ENCODE assay signal across 21 cellular contexts in genomic region chr11:58178444-58178843, GRCh38. TPM values are rescaled to one million over a fixed set of nuclear protein-coding genes. Genes with fewer than 3 reads are reported as not detected.
DNase-seq lines count a peak whose midpoint lies in the region; ATAC-seq, FAIRE-seq and TF ChIP-seq lines count a peak whose summit lies in the region.
"Had no signal": no experiment of that assay in that cellular context is flagged by ENCODE, and none has a peak within 500 bp of the region (broad histone marks: within the 10 kb centered on the region; RNA-seq: fewer than 3 reads in every experiment).

No MANE protein-coding gene starts in this region.

- in situ Hi-C loops in K562 (cut with MboI): no loop called here

- TF ChIP-seq CTCF in Caco-2 (IDR thresholded peaks at IDR 0.05; ENCODE audit: insufficient read depth in 1 of 2, low read depth in 1 of 2, low read length in 1 of 2, severe bottlenecking in 1 of 2, unreplicated experiment in 1 of 2) (no peak), K562 (IDR thresholded peaks at IDR 0.05 in 2 of 3, conservative IDR thresholded peaks at IDR 0.05 in 1 of 3; ENCODE audit: insufficient read depth in 2 of 3, low read depth in 1 of 3, low read length in 3 of 3) (no peak)

- BruUV-seq in Caco-2 (replicated peaks; lab: Mats Ljungman, UMichigan): no TSS peak
- BruUV-seq in K562 (replicated peaks; lab: Mats Ljungman, UMichigan): no TSS peak

- H3K4me1 Mint-ChIP-seq in Caco-2 (ENCODE audit: low read depth, unreplicated experiment): no peaks in the 10 kb centered on the region
- H3K4me1 Mint-ChIP-seq in activated T-cell treated with anti-CD3 and anti-CD28 coated beads, Interleukin-2, amount 50 U/mL, for 72 hours (ENCODE audit: low read depth): no peaks in the 10 kb centered on the region
- H3K4me1 Mint-ChIP-seq: CD14-positive monocyte; CD8-positive, alpha-beta memory T cell had no signal

- TF ChIP-seq RAD21 in K562 (CRISPR knock-in tag; conservative IDR thresholded peaks at IDR 0.05 in 1 of 2, IDR thresholded peaks at IDR 0.05 in 1 of 2): no peak

- ATAC-seq in K562 (no peak), left colon (peak; percentile 92)
- no peak for ATAC-seq in activated T-cell treated with anti-CD3 and anti-CD28 coated beads, Interleukin-2, amount 50 U/mL, for 72 hours (replicated peaks in 1 of 2)
- ATAC-seq: A549, GM12878 had no signal

- H3K27ac ChIP-seq in K562 (ENCODE audit: extremely low read depth, low read depth, low read length): no peak overlapping the region
- H3K27ac ChIP-seq: A549; BLaER1 treated with 17β-estradiol and CSF1 and Interleukin-3, amounts not matched to agents 10 nM and 100 nM had no signal

- peak overlapping the region; percentile 17 for H3K27ac Mint-ChIP-seq in Caco-2 (ENCODE audit: unreplicated experiment)
- no peak overlapping the region for H3K27ac Mint-ChIP-seq in activated T-cell treated with anti-CD3 and anti-CD28 coated beads, Interleukin-2, amount 50 U/mL, for 72 hours
- H3K27ac Mint-ChIP-seq: CD14-positive monocyte; CD4-positive, alpha-beta T cell; CD8-positive, alpha-beta memory T cell had no signal

- H3K36me3 Mint-ChIP-seq in Caco-2 (ENCODE audit: insufficient read depth, unreplicated experiment): no peaks in the 10 kb centered on the region
- no peaks in the 10 kb centered on the region for H3K36me3 Mint-ChIP-seq in activated T-cell treated with anti-CD3 and anti-CD28 coated beads, Interleukin-2, amount 50 U/mL, for 72 hours (ENCODE audit: insufficient read depth in 2 of 2)
- H3K36me3 Mint-ChIP-seq: CD14-positive monocyte; CD8-positive, alpha-beta memory T cell had no signal

- H3K4me1 ChIP-seq in Caco-2 (no peaks in the 10 kb centered on the region), K562 (replicated peaks in 1 of 2; ENCODE audit: control insufficient read depth in 2 of 2, insufficient read depth in 2 of 2, low read length in 2 of 2) (no peaks in the 10 kb centered on the region)
- H3K4me1 ChIP-seq: A549; BE2C; BLaER1 treated with 17β-estradiol and CSF1 and Interleukin-3, amounts not matched to agents 10 nM and 100 nM had no signal

- H4K20me1 ChIP-seq in K562 (replicated peaks; ENCODE audit: control insufficient read depth, insufficient read depth, low read length): no peaks in the 10 kb centered on the region
- H4K20me1 ChIP-seq: BLaER1 treated with 17β-estradiol and CSF1 and Interleukin-3, amounts not matched to agents 10 nM and 100 nM had no signal

- TF ChIP-seq POLR2A in K562 (conservative IDR thresholded peaks at IDR 0.05): no peak

- H3K4me3 ChIP-seq in Caco-2 (ENCODE audit: low read depth, low read length) (no peak overlapping the region), K562 (no peak overlapping the region)
- H3K4me3 ChIP-seq: A549; BLaER1 treated with 17β-estradiol and CSF1 and Interleukin-3, amounts not matched to agents 10 nM and 100 nM; GM12878 had no signal

- WGBS in K562 (ENCODE audit: insufficient coverage, low coverage, missing lambda C conversion rate): 2% methylated on average over 6 of the region's 6 CpGs

- CTCF ChIA-PET in Caco-2 (lab: Charles Lee): no interaction called here
- CTCF ChIA-PET in K562 (lab: Yijun Ruan, JAX; ENCODE audit: low intra/inter-chr PET ratio): no interaction called here

- H3K27me3 Mint-ChIP-seq in Caco-2 (ENCODE audit: insufficient read depth, unreplicated experiment): no peaks in the 10 kb centered on the region
- peaks cover 28% of the 10 kb centered on the region for H3K27me3 Mint-ChIP-seq in activated T-cell treated with anti-CD3 and anti-CD28 coated beads, Interleukin-2, amount 50 U/mL, for 72 hours (ENCODE audit: low read depth)

- TF ChIP-seq EP300 in K562 (IDR thresholded peaks at IDR 0.05; ENCODE audit: low read length): no peak

- no peak for DNase-seq in Caco-2
- DNase-seq in K562 (ENCODE audit: extremely low read depth in 1 of 4, low spot score in 3 of 4): no peak
- no peak for DNase-seq in left colon
- no peak for DNase-seq in activated T-cell treated with anti-CD3 and anti-CD28 coated beads, Interleukin-2, amount 50 U/mL, for 72 hours
- DNase-seq in DMS153 treated with DMSO at 0.1 percent for 48 hours (lab: John Stamatoyannopoulos, UW; ENCODE audit: unreplicated experiment): no peak
- DNase-seq in H4 (ENCODE audit: low spot score): no peak
- DNase-seq: 8988T; ACHN; AML-193; BE2C; Calu3; CD4-positive, alpha-beta T cell; CD8-positive, alpha-beta memory T cell; DND-41; GOT3; H7; HCEC 1CT had no signal

- H3K79me2 ChIP-seq in K562 (ENCODE audit: control insufficient read depth, insufficient read depth, low read length): no peaks in the 10 kb centered on the region

- POLR2A ChIA-PET in Caco-2 (lab: Charles Lee): no interaction called here
- POLR2A ChIA-PET in K562 (lab: Yijun Ruan, JAX): no interaction called here

- H2AFZ ChIP-seq in K562 (ENCODE audit: low read depth, low read length): no peak overlapping the region

- no peaks in the 10 kb centered on the region for H3K27me3 ChIP-seq in Caco-2 (replicated peaks; ENCODE audit: control insufficient read depth, insufficient read depth, low read length)
- H3K27me3 ChIP-seq in K562 (ENCODE audit: control insufficient read depth in 2 of 2, insufficient read depth in 2 of 2, low read length in 2 of 2): no peaks in the 10 kb centered on the region
- H3K27me3 ChIP-seq: BE2C; BLaER1 treated with 17β-estradiol and CSF1 and Interleukin-3, amounts not matched to agents 10 nM and 100 nM had no signal

- peak; percentile 60 for FAIRE-seq in K562 (lab: Jason Lieb, UNC)
- FAIRE-seq: A549, GM12878 had no signal

- no peak overlapping the region for H3K4me3 Mint-ChIP-seq in Caco-2 (ENCODE audit: unreplicated experiment)
- H3K4me3 Mint-ChIP-seq in activated T-cell treated with anti-CD3 and anti-CD28 coated beads, Interleukin-2, amount 50 U/mL, for 72 hours: no peak overlapping the region
- H3K4me3 Mint-ChIP-seq: CD14-positive monocyte; CD4-positive, alpha-beta T cell; CD8-positive, alpha-beta memory T cell had no signal

- no peaks in the 10 kb centered on the region for H3K9me1 ChIP-seq in K562 (ENCODE audit: control insufficient read depth, insufficient read depth, low read length)

- H3K9ac ChIP-seq in K562 (ENCODE audit: insufficient read depth in 1 of 2, low read depth in 2 of 2, low read length in 2 of 2): no peak overlapping the region
- H3K9ac ChIP-seq: BLaER1 treated with 17β-estradiol and CSF1 and Interleukin-3, amounts not matched to agents 10 nM and 100 nM had no signal

- H3K9me3 Mint-ChIP-seq in Caco-2 (ENCODE audit: unreplicated experiment): peaks cover 10% of the 10 kb centered on the region
- no peaks in the 10 kb centered on the region for H3K9me3 Mint-ChIP-seq in activated T-cell treated with anti-CD3 and anti-CD28 coated beads, Interleukin-2, amount 50 U/mL, for 72 hours
- H3K9me3 Mint-ChIP-seq: CD4-positive, alpha-beta T cell; CD8-positive, alpha-beta memory T cell had no signal

- intact Hi-C loops in Caco-2 (cut with micrococcal nuclease; ENCODE audit: unreplicated experiment) (no loop called here), K562 (cut with micrococcal nuclease) (no loop called here), left colon (cut with DNase I, micrococcal nuclease) (no loop called here)

- H3K9me3 ChIP-seq in Caco-2 (no peaks in the 10 kb centered on the region), K562 (replicated peaks; ENCODE audit: control insufficient read depth, insufficient read depth, low read depth, low read length) (no peaks in the 10 kb centered on the region)
- H3K9me3 ChIP-seq: A549; BE2C; BLaER1 treated with 17β-estradiol and CSF1 and Interleukin-3, amounts not matched to agents 10 nM and 100 nM had no signal

- no peak overlapping the region for H3K4me2 ChIP-seq in K562 (ENCODE audit: insufficient read depth, low read length)
- H3K4me2 ChIP-seq: A549; BLaER1 treated with 17β-estradiol and CSF1 and Interleukin-3, amounts not matched to agents 10 nM and 100 nM had no signal

- H3K36me3 ChIP-seq in Caco-2 (ENCODE audit: control insufficient read depth, insufficient read depth, low read length) (no peaks in the 10 kb centered on the region), K562 (ENCODE audit: control insufficient read depth, insufficient read depth, low read length) (no peaks in the 10 kb centered on the region)
- H3K36me3 ChIP-seq: BE2C; BLaER1 treated with 17β-estradiol and CSF1 and Interleukin-3, amounts not matched to agents 10 nM and 100 nM had no signal

RNA-seq across cellular contexts. Expression of gene OR9Q2, which starts 10.4 kb away (rescaled TPM):
- not detected in 2 replicates for total RNA-seq in Caco-2 (2022)
- not detected in 2 replicates for total RNA-seq in K562 (2011; cell fraction: chromatin; rRNA removed; ENCODE audit: low replicate concordance)
- total RNA-seq in K562 (2011; cell fraction: nucleolus; rRNA removed): not detected in 2 replicates
- not detected in 2 replicates for total RNA-seq in K562 (2011; cell fraction: nucleoplasm; rRNA removed)
- total RNA-seq in K562 (2014; rRNA removed): not detected in 2 replicates
- not detected in 2 replicates for total RNA-seq in K562 (2014; rRNA removed; fragmentation: Illumina TruSeq; extraction: Trizol)
- not detected in 2 replicates for total RNA-seq in K562 (2015; rRNA removed; fragmentation: Illumina TruSeq; extraction: Trizol)
- not detected in 2 replicates for total RNA-seq in K562 (2021)
- not detected in 2 replicates for polyA plus RNA-seq in K562 (2011; rRNA removed)
- polyA plus RNA-seq in K562 (2011; cell fraction: cytosol; rRNA removed): not detected in 2 replicates
- not detected in 2 replicates for polyA plus RNA-seq in K562 (2011; cell fraction: nucleus; rRNA removed)
- polyA plus RNA-seq in K562 (2012): not detected in 2 replicates
- not detected in 2 replicates for polyA plus RNA-seq in K562 (2014; fragmentation: Illumina TruSeq; extraction: Trizol)
- not detected for polyA plus RNA-seq in K562 (2014; fragmentation: Nextera tagmentation; extraction: Ambion mirVana)
- polyA plus RNA-seq in K562 (2014; rRNA removed): not detected in 2 replicates
- polyA minus RNA-seq in K562 (2011; rRNA and poly(A)+ RNA removed): not detected in 2 replicates
- polyA minus RNA-seq in K562 (2011; cell fraction: cytosol; rRNA and poly(A)+ RNA removed): not detected in 2 replicates
- not detected in 2 replicates for polyA minus RNA-seq in K562 (2011; cell fraction: nucleus; rRNA and poly(A)+ RNA removed)
- not detected for total RNA-seq in left colon
- total RNA-seq in activated T-cell treated with anti-CD3 and anti-CD28 coated beads, Interleukin-2, amount 50 U/mL, for 72 hours: not detected
- total RNA-seq in H4 (2014; rRNA removed; shearing (Covaris generic)): not detected in 2 replicates
- total RNA-seq: Calu3; CD4-positive, alpha-beta T cell; CD8-positive, alpha-beta memory T cell; GM12878; H7 had no signal
- polyA plus RNA-seq: A549; CD14-positive monocyte; CD8-positive, alpha-beta memory T cell had no signal

RNA-seq across cellular contexts. Expression of gene OR1S2, which starts 25.5 kb away (rescaled TPM):
- total RNA-seq in Caco-2 (2022): not detected in 2 replicates
- total RNA-seq in K562 (2011; cell fraction: chromatin; rRNA removed; ENCODE audit: low replicate concordance): not detected in 2 replicates
- total RNA-seq in K562 (2011; cell fraction: nucleolus; rRNA removed): not detected in 2 replicates
- total RNA-seq in K562 (2011; cell fraction: nucleoplasm; rRNA removed): not detected in 2 replicates
- not detected in 2 replicates for total RNA-seq in K562 (2014; rRNA removed)
- not detected in 2 replicates for total RNA-seq in K562 (2014; rRNA removed; fragmentation: Illumina TruSeq; extraction: Trizol)
- not detected in 2 replicates for total RNA-seq in K562 (2015; rRNA removed; fragmentation: Illumina TruSeq; extraction: Trizol)
- not detected in 2 replicates for total RNA-seq in K562 (2021)
- polyA plus RNA-seq in K562 (2011; rRNA removed): not detected in 2 replicates
- not detected in 2 replicates for polyA plus RNA-seq in K562 (2011; cell fraction: cytosol; rRNA removed)
- not detected in 2 replicates for polyA plus RNA-seq in K562 (2011; cell fraction: nucleus; rRNA removed)
- not detected in 2 replicates for polyA plus RNA-seq in K562 (2012)
- not detected in 2 replicates for polyA plus RNA-seq in K562 (2014; fragmentation: Illumina TruSeq; extraction: Trizol)
- not detected for polyA plus RNA-seq in K562 (2014; fragmentation: Nextera tagmentation; extraction: Ambion mirVana)
- not detected in 2 replicates for polyA plus RNA-seq in K562 (2014; rRNA removed)
- polyA minus RNA-seq in K562 (2011; rRNA and poly(A)+ RNA removed): not detected in 2 replicates
- not detected in 2 replicates for polyA minus RNA-seq in K562 (2011; cell fraction: cytosol; rRNA and poly(A)+ RNA removed)
- polyA minus RNA-seq in K562 (2011; cell fraction: nucleus; rRNA and poly(A)+ RNA removed): not detected in 2 replicates
- not detected for total RNA-seq in left colon
- total RNA-seq in activated T-cell treated with anti-CD3 and anti-CD28 coated beads, Interleukin-2, amount 50 U/mL, for 72 hours: not detected
- not detected in 2 replicates for total RNA-seq in H4 (2014; rRNA removed; shearing (Covaris generic))
- total RNA-seq: Calu3; CD4-positive, alpha-beta T cell; CD8-positive, alpha-beta memory T cell; GM12878; H7 had no signal
- polyA plus RNA-seq: A549; CD14-positive monocyte; CD8-positive, alpha-beta memory T cell; GM12878 had no signal

RNA-seq across cellular contexts. Expression of gene OR1S1, which starts 34.1 kb away (rescaled TPM):
- not detected in 2 replicates for total RNA-seq in Caco-2 (2022)
- not detected in 2 replicates for total RNA-seq in K562 (2011; cell fraction: chromatin; rRNA removed; ENCODE audit: low replicate concordance)
- not detected in 2 replicates for total RNA-seq in K562 (2011; cell fraction: nucleolus; rRNA removed)
- not detected in 2 replicates for total RNA-seq in K562 (2011; cell fraction: nucleoplasm; rRNA removed)
- not detected in 2 replicates for total RNA-seq in K562 (2014; rRNA removed)
- total RNA-seq in K562 (2014; rRNA removed; fragmentation: Illumina TruSeq; extraction: Trizol): not detected in 2 replicates
- not detected in 2 replicates for total RNA-seq in K562 (2015; rRNA removed; fragmentation: Illumina TruSeq; extraction: Trizol)
- not detected in 2 replicates for total RNA-seq in K562 (2021)
- polyA plus RNA-seq in K562 (2011; rRNA removed): not detected in 2 replicates
- polyA plus RNA-seq in K562 (2011; cell fraction: cytosol; rRNA removed): not detected in 2 replicates
- not detected in 2 replicates for polyA plus RNA-seq in K562 (2011; cell fraction: nucleus; rRNA removed)
- polyA plus RNA-seq in K562 (2012): not detected in 2 replicates
- polyA plus RNA-seq in K562 (2014; fragmentation: Illumina TruSeq; extraction: Trizol): not detected in 2 replicates
- not detected for polyA plus RNA-seq in K562 (2014; fragmentation: Nextera tagmentation; extraction: Ambion mirVana)
- not detected in 2 replicates for polyA plus RNA-seq in K562 (2014; rRNA removed)
- not detected in 2 replicates for polyA minus RNA-seq in K562 (2011; rRNA and poly(A)+ RNA removed)
- polyA minus RNA-seq in K562 (2011; cell fraction: cytosol; rRNA and poly(A)+ RNA removed): not detected in 2 replicates
- polyA minus RNA-seq in K562 (2011; cell fraction: nucleus; rRNA and poly(A)+ RNA removed): not detected in 2 replicates
- total RNA-seq in left colon: not detected
- total RNA-seq in activated T-cell treated with anti-CD3 and anti-CD28 coated beads, Interleukin-2, amount 50 U/mL, for 72 hours: not detected
- not detected in 2 replicates for total RNA-seq in H4 (2014; rRNA removed; shearing (Covaris generic))
- total RNA-seq: Calu3; CD4-positive, alpha-beta T cell; CD8-positive, alpha-beta memory T cell; GM12878; H7 had no signal
- polyA plus RNA-seq: A549; CD14-positive monocyte; CD8-positive, alpha-beta memory T cell; GM12878 had no signal

RNA-seq across cellular contexts. Expression of gene OR10Q1, which starts 50.3 kb away (rescaled TPM):
- total RNA-seq in Caco-2 (2022) (not detected in 2 replicates), K562 (2014; rRNA removed) (not detected in 2 replicates), K562 (2014; rRNA removed; fragmentation: Illumina TruSeq; extraction: Trizol) (not detected in 2 replicates), K562 (2015; rRNA removed; fragmentation: Illumina TruSeq; extraction: Trizol) (not detected in 2 replicates), K562 (2021) (not detected in 2 replicates), left colon (under 1 TPM in 1 of 2 donors, not detected in 1; 0.27 TPM)
- not detected in 2 replicates for total RNA-seq in K562 (2011; cell fraction: chromatin; rRNA removed; ENCODE audit: low replicate concordance)
- not detected in 2 replicates for total RNA-seq in K562 (2011; cell fraction: nucleolus; rRNA removed)
- total RNA-seq in K562 (2011; cell fraction: nucleoplasm; rRNA removed): not detected in 2 replicates
- polyA plus RNA-seq in K562 (2011; rRNA removed) (not detected in 2 replicates), K562 (2014; fragmentation: Illumina TruSeq; extraction: Trizol) (not detected in 2 replicates), K562 (2014; fragmentation: Nextera tagmentation; extraction: Ambion mirVana) (not detected), K562 (2014; rRNA removed) (not detected in 2 replicates)
- not detected in 2 replicates for polyA plus RNA-seq in K562 (2011; cell fraction: cytosol; rRNA removed)
- polyA plus RNA-seq in K562 (2011; cell fraction: nucleus; rRNA removed): not detected in 2 replicates
- polyA plus RNA-seq in K562 (2012): not detected in 2 replicates
- not detected in 2 replicates for polyA minus RNA-seq in K562 (2011; rRNA and poly(A)+ RNA removed)
- not detected in 2 replicates for polyA minus RNA-seq in K562 (2011; cell fraction: cytosol; rRNA and poly(A)+ RNA removed)
- polyA minus RNA-seq in K562 (2011; cell fraction: nucleus; rRNA and poly(A)+ RNA removed): not detected in 2 replicates
- not detected for total RNA-seq in activated T-cell treated with anti-CD3 and anti-CD28 coated beads, Interleukin-2, amount 50 U/mL, for 72 hours
- not detected in 2 replicates for total RNA-seq in H4 (2014; rRNA removed; shearing (Covaris generic))
- total RNA-seq: Calu3; CD4-positive, alpha-beta T cell; CD8-positive, alpha-beta memory T cell; GM12878; H7 had no signal
- polyA plus RNA-seq: A549; CD14-positive monocyte; CD8-positive, alpha-beta memory T cell; GM12878 had no signal

RNA-seq across cellular contexts. Expression of gene OR9I1, which starts 53.1 kb away (rescaled TPM):
- not detected in 2 replicates for total RNA-seq in Caco-2 (2022)
- total RNA-seq in K562 (2011; cell fraction: chromatin; rRNA removed; ENCODE audit: low replicate concordance): not detected in 2 replicates
- not detected in 2 replicates for total RNA-seq in K562 (2011; cell fraction: nucleolus; rRNA removed)
- not detected in 2 replicates for total RNA-seq in K562 (2011; cell fraction: nucleoplasm; rRNA removed)
- not detected in 2 replicates for total RNA-seq in K562 (2014; rRNA removed)
- not detected in 2 replicates for total RNA-seq in K562 (2014; rRNA removed; fragmentation: Illumina TruSeq; extraction: Trizol)
- not detected in 2 replicates for total RNA-seq in K562 (2015; rRNA removed; fragmentation: Illumina TruSeq; extraction: Trizol)
- not detected in 2 replicates for total RNA-seq in K562 (2021)
- polyA plus RNA-seq in K562 (2011; rRNA removed): not detected in 2 replicates
- polyA plus RNA-seq in K562 (2011; cell fraction: cytosol; rRNA removed): not detected in 2 replicates
- polyA plus RNA-seq in K562 (2011; cell fraction: nucleus; rRNA removed): not detected in 2 replicates
- not detected in 2 replicates for polyA plus RNA-seq in K562 (2012)
- not detected in 2 replicates for polyA plus RNA-seq in K562 (2014; fragmentation: Illumina TruSeq; extraction: Trizol)
- not detected for polyA plus RNA-seq in K562 (2014; fragmentation: Nextera tagmentation; extraction: Ambion mirVana)
- polyA plus RNA-seq in K562 (2014; rRNA removed): not detected in 2 replicates
- polyA minus RNA-seq in K562 (2011; rRNA and poly(A)+ RNA removed): not detected in 2 replicates
- polyA minus RNA-seq in K562 (2011; cell fraction: cytosol; rRNA and poly(A)+ RNA removed): not detected in 2 replicates
- not detected in 2 replicates for polyA minus RNA-seq in K562 (2011; cell fraction: nucleus; rRNA and poly(A)+ RNA removed)
- not detected for total RNA-seq in left colon
- total RNA-seq in activated T-cell treated with anti-CD3 and anti-CD28 coated beads, Interleukin-2, amount 50 U/mL, for 72 hours: not detected
- not detected in 2 replicates for total RNA-seq in H4 (2014; rRNA removed; shearing (Covaris generic))
- total RNA-seq: Calu3; CD4-positive, alpha-beta T cell; CD8-positive, alpha-beta memory T cell; GM12878; H7 had no signal
- polyA plus RNA-seq: A549; CD14-positive monocyte; CD8-positive, alpha-beta memory T cell; GM12878 had no signal
